ENCODE assay signal across 25 cellular contexts in the genomic region with DNA sequence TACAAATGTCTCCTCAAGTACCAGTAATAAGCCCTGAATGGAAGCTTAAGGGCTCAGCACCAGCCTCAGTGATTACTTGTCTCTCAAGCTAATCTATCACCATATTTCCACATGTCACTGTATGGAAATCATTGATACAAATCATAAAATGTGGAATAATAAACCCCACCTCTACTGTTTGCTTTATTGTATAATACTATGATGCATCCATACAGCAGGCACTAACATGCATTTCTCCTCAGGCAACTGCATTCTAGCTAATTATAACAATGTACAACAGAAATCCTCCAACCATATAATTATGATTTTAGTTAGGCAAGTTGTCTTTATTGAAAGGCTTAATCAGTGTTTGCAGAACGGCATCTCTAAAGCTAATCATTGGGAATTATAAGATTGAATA. TPM values are rescaled to one million over a fixed set of nuclear protein-coding genes. Genes with fewer than 3 reads are reported as not detected.
DNase-seq lines count a peak whose midpoint lies in the region; ATAC-seq, FAIRE-seq and TF ChIP-seq lines count a peak whose summit lies in the region.
"Had no signal": no experiment of that assay in that cellular context is flagged by ENCODE, and none has a peak within 500 bp of the region (broad histone marks: within the 10 kb centered on the region; RNA-seq: fewer than 3 reads in every experiment).

No MANE protein-coding gene starts in this region.

- TF ChIP-seq CTCF in mammary epithelial cell (conservative IDR thresholded peaks at IDR 0.05 in 1 of 2, IDR thresholded peaks at IDR 0.05 in 1 of 2; ENCODE audit: extremely low read depth in 1 of 2, insufficient read depth in 1 of 2, low read depth in 1 of 2, low read length in 2 of 2) (no peak), breast epithelium (IDR thresholded peaks at IDR 0.05) (no peak), epithelial cell of esophagus (IDR thresholded peaks at IDR 0.05; ENCODE audit: insufficient read depth, low read depth, low read length, missing control alignments) (no peak), keratinocyte (optimal IDR thresholded peaks at IDR 0.05 in 1 of 3, IDR thresholded peaks at IDR 0.05 in 1 of 3, conservative IDR thresholded peaks at IDR 0.05 in 1 of 3; ENCODE audit: extremely low read depth in 1 of 3, insufficient read depth in 2 of 3, low read length in 3 of 3) (no peak), esophagus squamous epithelium (IDR thresholded peaks at IDR 0.05) (no peak)

- no TSS peak for BruUV-seq in mammary epithelial cell (replicated peaks; lab: Mats Ljungman, UMichigan)

- no peaks in the 10 kb centered on the region for H3K4me1 ChIP-seq in mammary epithelial cell (ENCODE audit: insufficient read depth, low read length)
- no peaks in the 10 kb centered on the region for H3K4me1 ChIP-seq in breast epithelium
- H3K4me1 ChIP-seq in keratinocyte (ENCODE audit: control insufficient read depth, extremely low read depth, insufficient read depth, low read length) = peaks cover 4% of the 10 kb centered on the region
- peaks cover 0 to 7% (median 0%) of the 10 kb centered on the region in 3 donors for H3K4me1 ChIP-seq in esophagus squamous epithelium
- H3K4me1 ChIP-seq: A549; BE2C; BLaER1 treated with 17β-estradiol and CSF1 and Interleukin-3, amounts not matched to agents 10 nM and 100 nM had no signal

- no peak overlapping the region for H3K27ac ChIP-seq in mammary epithelial cell (ENCODE audit: insufficient read depth, low read depth, low read length)
- no peak overlapping the region for H3K27ac ChIP-seq in breast epithelium
- H3K27ac ChIP-seq in keratinocyte (ENCODE audit: control insufficient read depth, insufficient read depth, low read length) = no peak overlapping the region
- H3K27ac ChIP-seq in esophagus squamous epithelium = no peak overlapping the region
- H3K27ac ChIP-seq: A549; BLaER1 treated with 17β-estradiol and CSF1 and Interleukin-3, amounts not matched to agents 10 nM and 100 nM had no signal

- no peak for FAIRE-seq in keratinocyte (lab: Jason Lieb, UNC)
- FAIRE-seq in GM19239 (lab: Jason Lieb, UNC) = no peak
- FAIRE-seq: A549, D721Med, GM12878 had no signal

- no peak overlapping the region for H3K4me2 ChIP-seq in mammary epithelial cell (ENCODE audit: insufficient read depth, low read depth, low read length)
- peak overlapping the region; percentile 7 for H3K4me2 ChIP-seq in keratinocyte (ENCODE audit: control insufficient read depth, extremely low read depth, insufficient read depth, low read depth, low read length)
- H3K4me2 ChIP-seq: A549; BLaER1 treated with 17β-estradiol and CSF1 and Interleukin-3, amounts not matched to agents 10 nM and 100 nM; GM23338 had no signal

- H3K9ac ChIP-seq in mammary epithelial cell (ENCODE audit: insufficient read depth, low read length) = no peak overlapping the region
- no peak overlapping the region for H3K9ac ChIP-seq in keratinocyte (ENCODE audit: control insufficient read depth, extremely low read depth, insufficient read depth, low read length)
- H3K9ac ChIP-seq: BLaER1 treated with 17β-estradiol and CSF1 and Interleukin-3, amounts not matched to agents 10 nM and 100 nM had no signal

- intact Hi-C loops in mammary epithelial cell (cut with micrococcal nuclease) (no loop called here), breast epithelium (cut with DNase I; ENCODE audit: low total_unique reads) (no loop called here), esophagus squamous epithelium (cut with DNase I) (no loop called here)

- dilution Hi-C loops in mammary epithelial cell (cut with HindIII; ENCODE audit: low sequenced_read_pairs) (no loop called here), keratinocyte (cut with MboI; ENCODE audit: extremely low pct_ligation_motif_present, low sequenced_read_pairs) (no loop called here)

- TF ChIP-seq POLR2A in breast epithelium (IDR thresholded peaks at IDR 0.05) = no peak
- TF ChIP-seq POLR2A in esophagus squamous epithelium (IDR thresholded peaks at IDR 0.05) = no peak

- in situ Hi-C loops in mammary epithelial cell (cut with MboI; ENCODE audit: low sequenced_read_pairs in 2 of 2) = no loop called here

- CTCF ChIA-PET in mammary epithelial cell (lab: Charles Lee; ENCODE audit: low non-redundant PET) = no interaction called here

- H3K79me2 ChIP-seq in mammary epithelial cell (ENCODE audit: insufficient read depth, low read length) (no peaks in the 10 kb centered on the region), keratinocyte (ENCODE audit: control insufficient read depth, insufficient read depth, low read length) (no peaks in the 10 kb centered on the region)

- WGBS in mammary epithelial cell (ENCODE audit: low coverage, missing lambda C conversion rate) = 93% methylated on average over 1 of the region's 1 CpG
- 45 to 63% methylated on average over 1 of the region's 1 CpG for whole genome bisulfite sequencing in esophagus squamous epithelium, 2 donors

- H4K20me1 ChIP-seq in mammary epithelial cell (ENCODE audit: insufficient read depth, low read length) (no peaks in the 10 kb centered on the region), keratinocyte (ENCODE audit: control insufficient read depth, extremely low read depth, insufficient read depth, low read length) (no peaks in the 10 kb centered on the region)
- H4K20me1 ChIP-seq: BLaER1 treated with 17β-estradiol and CSF1 and Interleukin-3, amounts not matched to agents 10 nM and 100 nM had no signal

- H3K27me3 ChIP-seq in mammary epithelial cell (ENCODE audit: insufficient read depth, low read length) (no peaks in the 10 kb centered on the region), breast epithelium (no peaks in the 10 kb centered on the region), keratinocyte (ENCODE audit: control insufficient read depth, extremely low read depth, insufficient read depth, low read length) (no peaks in the 10 kb centered on the region), esophagus squamous epithelium (no peaks in the 10 kb centered on the region)
- H3K27me3 ChIP-seq: BE2C had no signal

- DNase-seq in mammary epithelial cell (peak; percentile 41), breast epithelium (ENCODE audit: low spot score in 2 of 2) (no peak), NCI-H1417 treated with DMSO at 0.1 percent for 48 hours (lab: John Stamatoyannopoulos, UW) (peak; percentile 30), epithelial cell of esophagus (ENCODE audit: low read depth) (peak; percentile 79), keratinocyte (ENCODE audit: low read depth, low spot score) (no peak), esophagus squamous epithelium (lab: John Stamatoyannopoulos, UW) (no peak), GM19239 (ENCODE audit: insufficient read length, low spot score) (no peak)
- DNase-seq: 8988T; ACHN; AML-193; BE2C; CD4-positive, alpha-beta T cell; CD8-positive, alpha-beta memory T cell; DMS 273 treated with DMSO at 0.1 percent for 48 hours; DMS79; EL; GDM1; H9; HFFc6 had no signal

- H3K36me3 ChIP-seq in mammary epithelial cell (ENCODE audit: insufficient read depth, low read length) (no peaks in the 10 kb centered on the region), breast epithelium (no peaks in the 10 kb centered on the region), keratinocyte (ENCODE audit: control insufficient read depth in 2 of 2, extremely low read depth in 1 of 2, insufficient read depth in 2 of 2, low read length in 2 of 2) (no peaks in the 10 kb centered on the region), esophagus squamous epithelium (no peaks in the 10 kb centered on the region)
- H3K36me3 ChIP-seq: BE2C; BLaER1 treated with 17β-estradiol and CSF1 and Interleukin-3, amounts not matched to agents 10 nM and 100 nM had no signal

- H3K4me3 ChIP-seq in mammary epithelial cell (replicated peaks in 1 of 3; ENCODE audit: insufficient read depth in 1 of 3, low read depth in 2 of 3, low read length in 3 of 3) (no peak overlapping the region), breast epithelium (no peak overlapping the region), epithelial cell of esophagus (ENCODE audit: low read length) (no peak overlapping the region), keratinocyte (ENCODE audit: control insufficient read depth in 2 of 3, extremely low read depth in 1 of 3, insufficient read depth in 2 of 3, low read depth in 1 of 3, low read length in 3 of 3) (no peak overlapping the region), esophagus squamous epithelium (no peak overlapping the region)
- H3K4me3 ChIP-seq: A549; BLaER1 treated with 17β-estradiol and CSF1 and Interleukin-3, amounts not matched to agents 10 nM and 100 nM; GM12878; GM23338 had no signal

- H2AFZ ChIP-seq in mammary epithelial cell (ENCODE audit: low read depth, low read length) = no peak overlapping the region
- no peak overlapping the region for H2AFZ ChIP-seq in keratinocyte (ENCODE audit: control insufficient read depth, low read length)
- H2AFZ ChIP-seq: GM23338 had no signal

- no peak for ATAC-seq in GM21717 (IDR thresholded peaks at IDR 0.05; ENCODE audit: unreplicated experiment)
- ATAC-seq: A549, GM12878, GM23338 had no signal

- H3K9me3 ChIP-seq in mammary epithelial cell (replicated peaks; ENCODE audit: insufficient read depth, low read length) (peaks cover 36% of the 10 kb centered on the region), breast epithelium (no peaks in the 10 kb centered on the region), keratinocyte (ENCODE audit: control insufficient read depth, low read depth, low read length) (peaks cover 34% of the 10 kb centered on the region), esophagus squamous epithelium (no peaks in the 10 kb centered on the region)

- no peaks in the 10 kb centered on the region for H3K9me1 ChIP-seq in keratinocyte (ENCODE audit: control insufficient read depth, extremely low read depth, insufficient read depth, low read length)

RNA-seq across cellular contexts. Expression of a gene that starts 26.2 kb away (rescaled TPM):
- total RNA-seq in mammary epithelial cell (1 to 10 TPM; 1.0 to 4.5 TPM), breast epithelium (1 to 10 TPM; 1.9 to 6.0 (median 2.9) TPM), esophagus squamous epithelium (1 to 10 TPM in 2 of 4 donors, under 1 TPM in 2; 0.26 to 1.9 (median 0.85) TPM)
- polyA plus RNA-seq in mammary epithelial cell (0.34 TPM), keratinocyte (0.33 to 0.66 TPM (median 0.51 TPM) in 3 replicates)
- polyA minus RNA-seq in mammary epithelial cell (not detected), keratinocyte (0.10 to 1.5 TPM (median 0.73 TPM) in 3 replicates)
- polyA plus RNA-seq in keratinocyte (2011; ENCODE audit: low read depth) = 0.79 TPM
- polyA plus RNA-seq in keratinocyte (2011; cell fraction: cytosol; rRNA removed) = 0.31 and 0.79 TPM in 2 replicates
- 0.44 and 0.65 TPM in 2 replicates for polyA plus RNA-seq in keratinocyte (2011; cell fraction: nucleus; rRNA removed)
- 0.30 and 0.39 TPM in 2 replicates for polyA plus RNA-seq in keratinocyte (2012; ENCODE audit: low replicate concordance)
- polyA minus RNA-seq in keratinocyte (2011; cell fraction: cytosol; rRNA and poly(A)+ RNA removed) = 0.38 TPM
- 0.84 and 2.0 TPM in 2 replicates for polyA minus RNA-seq in keratinocyte (2011; cell fraction: nucleus; rRNA and poly(A)+ RNA removed)
- total RNA-seq: GM12878 had no signal
- polyA plus RNA-seq: GM12878 had no signal

Comparison
In these comparisons a context has a peak if more than half of its experiments do, and no peak if none do; other contexts are left out.
1. DNase-seq: peak in mammary epithelial cell (single experiment), NCI-H1417 treated with DMSO at 0.1 percent for 48 hours (single experiment) and epithelial cell of esophagus (single experiment); none in breast epithelium (0 of 2), keratinocyte (single experiment), esophagus squamous epithelium (single experiment) and GM19239 (single experiment).